Comparison of ENCODE assay signal across 8 cellular contexts in the genomic region with DNA sequence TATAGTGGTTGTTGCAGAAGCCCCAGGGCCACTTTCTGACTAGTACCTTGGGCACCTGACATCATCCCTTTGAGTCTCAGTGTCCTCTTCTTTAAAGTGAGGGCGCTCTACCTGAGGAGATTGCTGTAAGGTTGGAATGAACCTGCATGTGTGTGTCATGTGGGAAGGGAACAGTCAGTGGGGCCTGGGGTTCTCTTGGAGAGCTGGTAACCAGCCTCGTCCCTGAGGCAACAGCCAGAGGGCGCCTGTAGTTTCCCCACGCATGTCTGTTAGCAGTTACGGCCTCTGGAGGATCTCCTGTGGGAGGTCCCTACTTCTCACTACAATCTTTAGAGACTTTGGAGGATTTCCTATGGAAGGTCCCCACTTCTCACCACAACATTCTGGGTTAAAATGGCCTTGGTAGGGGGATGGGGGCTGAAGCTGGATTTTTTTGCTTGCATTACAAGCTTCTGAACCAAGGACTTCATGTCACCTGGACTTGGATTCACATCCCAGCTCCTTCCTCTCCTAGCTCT. TPM values are rescaled to one million over a fixed set of nuclear protein-coding genes. Genes with fewer than 3 reads are reported as not detected.
A peak's percentile ranks its signal among the peaks of the same experiment; 100 is the strongest.
DNase-seq lines count a peak whose midpoint lies in the region; ATAC-seq and FAIRE-seq lines count a peak whose summit lies in the region.
"Not testable (repeated sequence)": the region's sequence is repeated elsewhere in the genome, so short reads cannot be mapped to it uniquely, and the experiment has no call there.

No MANE protein-coding gene starts in this region.

- WGBS in esophagus, 2 donors, result 3% methylated on average over 5 of the region's 5 CpGs

- DNase-seq in COLO668 (lab: John Stamatoyannopoulos, UW; ENCODE audit: unreplicated experiment), result peak; percentile 21
- peak; percentile 17 for DNase-seq in RCC 7860 (ENCODE audit: low spot score)
- DNase-seq in activated T-helper 2 cell treated with anti-CD3 and anti-CD28 coated beads, Interferon-gamma antibody, Interleukin-2, Interleukin-4, amounts not matched to agents 10 μg/mL and 5 μg/mL and 100 μg/mL, durations not matched to agents 14 hours and 24 hours and 36 hours (ENCODE audit: low spot score), result peak; percentile 30
- not testable (repeated sequence) for DNase-seq in memory B cell (ENCODE audit: low spot score in 2 of 2)
- peak; percentile 13 to 18 for DNase-seq in stimulated activated CD4-positive, alpha-beta T cell treated with anti-CD3 and anti-CD28 coated beads, Interleukin-2, amount 100 ng/mL, for 48 hours

- not testable (repeated sequence) for FAIRE-seq in RCC 7860 (lab: Jason Lieb, UNC)

- not testable (repeated sequence) for H3K27me3 ChIP-seq in HUES48 (ENCODE audit: control insufficient read depth, insufficient read depth, low read length); esophagus (ENCODE audit: control insufficient read depth in 1 of 2, insufficient read depth in 2 of 2, low read length in 2 of 2)

- H3K27me3 Mint-ChIP-seq in activated T-helper 2 cell treated with anti-CD3 and anti-CD28 coated beads, Interferon-gamma antibody, Interleukin-2, Interleukin-4, amounts not matched to agents 10 μg/mL and 5 μg/mL and 100 μg/mL, durations not matched to agents 14 hours and 24 hours and 36 hours (ENCODE audit: low read depth); memory B cell: not testable (repeated sequence)

- intact Hi-C loops in activated T-helper 2 cell treated with anti-CD3 and anti-CD28 coated beads, Interferon-gamma antibody, Interleukin-2, Interleukin-4, amounts not matched to agents 10 μg/mL and 5 μg/mL and 100 μg/mL, durations not matched to agents 14 hours and 24 hours and 36 hours (cut with micrococcal nuclease), result not testable (repeated sequence)

- H3K9me3 ChIP-seq in HUES48 (ENCODE audit: control insufficient read depth, insufficient read depth, low read length); esophagus (ENCODE audit: control insufficient read depth in 2 of 2, insufficient read depth in 1 of 2, low read depth in 1 of 2, low read length in 1 of 2): not testable (repeated sequence)

- not testable (repeated sequence) for H3K9me3 Mint-ChIP-seq in activated T-helper 2 cell treated with anti-CD3 and anti-CD28 coated beads, Interferon-gamma antibody, Interleukin-2, Interleukin-4, amounts not matched to agents 10 μg/mL and 5 μg/mL and 100 μg/mL, durations not matched to agents 14 hours and 24 hours and 36 hours; memory B cell

- peak overlapping the region; percentile 96 for H3K27ac Mint-ChIP-seq in activated T-helper 2 cell treated with anti-CD3 and anti-CD28 coated beads, Interferon-gamma antibody, Interleukin-2, Interleukin-4, amounts not matched to agents 10 μg/mL and 5 μg/mL and 100 μg/mL, durations not matched to agents 14 hours and 24 hours and 36 hours
- peak overlapping the region; percentile 90 for H3K27ac Mint-ChIP-seq in memory B cell

- not testable (repeated sequence) for H3K27ac ChIP-seq in HUES48 (ENCODE audit: low read depth, low read length)
- peak overlapping the region; percentile 82 to 87 for H3K27ac ChIP-seq in esophagus (ENCODE audit: low read depth in 2 of 2, low read length in 1 of 2)

- H3K4me1 ChIP-seq in HUES48 (ENCODE audit: control insufficient read depth, insufficient read depth, low read length), result not testable (repeated sequence)
- H3K4me1 ChIP-seq in esophagus (ENCODE audit: control insufficient read depth in 2 of 2, insufficient read depth in 2 of 2, low read length in 1 of 2), result peaks cover 4 to 13% of the 10 kb centered on the region in 2 donors

- not testable (repeated sequence) for H3K36me3 ChIP-seq in HUES48 (ENCODE audit: control insufficient read depth, insufficient read depth, low read length); esophagus (ENCODE audit: control insufficient read depth in 2 of 2, insufficient read depth in 2 of 2, low read length in 1 of 2)

- H3K4me1 Mint-ChIP-seq in activated T-helper 2 cell treated with anti-CD3 and anti-CD28 coated beads, Interferon-gamma antibody, Interleukin-2, Interleukin-4, amounts not matched to agents 10 μg/mL and 5 μg/mL and 100 μg/mL, durations not matched to agents 14 hours and 24 hours and 36 hours (ENCODE audit: low read depth), result peaks cover 14% of the 10 kb centered on the region
- peaks cover 12% of the 10 kb centered on the region for H3K4me1 Mint-ChIP-seq in memory B cell

- not testable (repeated sequence) for H3K36me3 Mint-ChIP-seq in activated T-helper 2 cell treated with anti-CD3 and anti-CD28 coated beads, Interferon-gamma antibody, Interleukin-2, Interleukin-4, amounts not matched to agents 10 μg/mL and 5 μg/mL and 100 μg/mL, durations not matched to agents 14 hours and 24 hours and 36 hours (ENCODE audit: low read depth); memory B cell

- H3K4me3 ChIP-seq in HUES48 (ENCODE audit: low read depth, low read length), result peak overlapping the region; percentile 88
- H3K4me3 ChIP-seq in esophagus (ENCODE audit: low read depth in 1 of 2, low read length in 2 of 2), result peak overlapping the region; percentile 80 to 98

- ATAC-seq in GM21390 (IDR thresholded peaks at IDR 0.05; ENCODE audit: unreplicated experiment) (peak; percentile 37), memory B cell (ENCODE audit: low read depth) (peak; percentile 5)

- peak overlapping the region; percentile 99 for H3K4me3 Mint-ChIP-seq in activated T-helper 2 cell treated with anti-CD3 and anti-CD28 coated beads, Interferon-gamma antibody, Interleukin-2, Interleukin-4, amounts not matched to agents 10 μg/mL and 5 μg/mL and 100 μg/mL, durations not matched to agents 14 hours and 24 hours and 36 hours (ENCODE audit: low read depth)
- H3K4me3 Mint-ChIP-seq in memory B cell, result peak overlapping the region; percentile 96

- peak overlapping the region; percentile 85; the same call in 1 of the 2 replicates for H3K9ac ChIP-seq in HUES48 (ENCODE audit: low read depth, low read length)

RNA-seq across cellular contexts. Expression of a gene that starts 0.8 kb away (rescaled TPM):
- 32.5 and 40.3 TPM in 2 replicates for total RNA-seq in activated T-helper 2 cell treated with anti-CD3 and anti-CD28 coated beads, Interferon-gamma antibody, Interleukin-2, Interleukin-4, amounts not matched to agents 10 μg/mL and 5 μg/mL and 100 μg/mL, durations not matched to agents 14 hours and 24 hours and 36 hours
- polyA plus RNA-seq in esophagus, result 10 to 100 TPM in 1 of 2 donors, 1 to 10 TPM in 1; 9.3 to 11.9 TPM
